ENCODE assay signal across 15 cellular contexts in the genomic region with DNA sequence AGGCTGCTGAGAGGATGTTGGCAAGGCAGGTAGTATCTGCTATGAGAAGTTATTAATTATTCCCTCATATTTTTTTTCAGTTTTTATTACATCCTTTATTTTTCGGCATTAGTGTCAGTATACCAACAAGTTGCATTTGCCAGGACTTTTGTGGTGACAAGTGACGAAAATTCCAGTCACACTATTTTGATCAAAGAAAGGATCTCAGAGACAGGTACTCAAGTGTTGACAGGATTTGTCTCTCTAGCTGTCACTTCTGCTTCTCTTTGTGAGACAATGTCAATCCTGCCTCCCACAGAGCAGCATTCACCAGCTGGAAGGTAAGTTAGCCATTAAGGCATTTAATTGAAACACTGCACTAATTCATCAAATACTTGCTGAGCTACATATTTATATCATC. TPM values are rescaled to one million over a fixed set of nuclear protein-coding genes. Genes with fewer than 3 reads are reported as not detected.
"Had no signal": no experiment of that assay in that cellular context is flagged by ENCODE, and none has a peak within 500 bp of the region (broad histone marks: within the 10 kb centered on the region; RNA-seq: fewer than 3 reads in every experiment).

No MANE protein-coding gene starts in this region.

- H3K4me3 Mint-ChIP-seq: mesothelial cell of epicardium had no signal

- H3K36me3 Mint-ChIP-seq: mesothelial cell of epicardium had no signal

- DNase-seq: activated T-cell treated with anti-CD3 and anti-CD28 coated beads, Interleukin-2, amount 50 U/mL, for 72 hours; glutamatergic neuron; nucleus accumbens; T-helper 9 cell; testis; upper lobe of right lung had no signal

- H3K27ac Mint-ChIP-seq: mesothelial cell of epicardium had no signal

- ATAC-seq: upper lobe of right lung had no signal

RNA-seq across cellular contexts. Expression of gene IFNG, which starts 18.0 kb away (rescaled TPM):
- total RNA-seq: ascending aorta, cardiac muscle cell, esophagus muscularis mucosa, fibroblast of villous mesenchyme, lower leg skin, mesothelial cell of epicardium, myocyte, posterior vena cava, right atrium auricular region, testis, upper lobe of right lung had no signal

RNA-seq across cellular contexts. Expression of gene IL26, which starts 48.0 kb away (rescaled TPM):
- total RNA-seq: ascending aorta, cardiac muscle cell, esophagus muscularis mucosa, fibroblast of villous mesenchyme, lower leg skin, mesothelial cell of epicardium, myocyte, posterior vena cava, right atrium auricular region, testis, upper lobe of right lung had no signal
